Comparison of ENCODE assay signal across 28 cellular contexts in genomic region chr1:48258106-48258505, GRCh38. TPM values are rescaled to one million over a fixed set of nuclear protein-coding genes. Genes with fewer than 3 reads are reported as not detected.
"Had no signal": no experiment of that assay in that cellular context is flagged by ENCODE, and none has a peak within 500 bp of the region (broad histone marks: within the 10 kb centered on the region; RNA-seq: fewer than 3 reads in every experiment).

No MANE protein-coding gene starts in this region.

- H3K4me3 ChIP-seq: stomach, suprapubic skin, testis, thoracic aorta, thyroid gland, tibial artery, tibial nerve, transverse colon, upper lobe of left lung, upper lobe of right lung, uterus, vagina had no signal

- H3K36me3 ChIP-seq: stomach, suprapubic skin, thoracic aorta, thyroid gland, tibial artery, tibial nerve, transverse colon, upper lobe of left lung, upper lobe of right lung, uterus, vagina had no signal

- H3K27ac ChIP-seq: stomach, suprapubic skin, testis, thoracic aorta, thyroid gland, tibial artery, tibial nerve, transverse colon, upper lobe of left lung, upper lobe of right lung, uterus, vagina had no signal

- H3K27me3 ChIP-seq: stomach, suprapubic skin, testis, thyroid gland, tibial artery, tibial nerve, transverse colon, upper lobe of left lung, upper lobe of right lung, uterus, vagina had no signal

- ATAC-seq: stimulated activated effector memory CD8-positive, alpha-beta T cell treated with anti-CD3 and anti-CD28 coated beads, Interleukin-12 subunit alpha, Interleukin-12 subunit beta, amount 100 ng/mL, for 72 hours; stimulated activated memory B cell treated with anti-CD40 and anti-IgM and Interleukin-4, amounts not matched to agents 10 μg/mL and 1 μg/mL and 100 μg/mL, for 72 hours; stimulated activated naive B cell treated with anti-CD40 and anti-IgM and Interleukin-4, amounts not matched to agents 10 μg/mL and 1 μg/mL and 100 μg/mL, for 72 hours; stimulated activated naive CD8-positive, alpha-beta T cell treated with anti-CD3 and anti-CD28 coated beads, Interleukin-15, amount 100 ng/mL, for 72 hours; stimulated activated naive CD8-positive, alpha-beta T cell treated with anti-CD3 and anti-CD28 coated beads, Interleukin-15, Interleukin-2, amounts not matched to agents 100 U/mL and 50 U/mL, for 24 hours; upper lobe of right lung had no signal

- H3K9me3 ChIP-seq: stomach, suprapubic skin, testis, thoracic aorta, thyroid gland, tibial artery, tibial nerve, transverse colon, upper lobe of left lung, upper lobe of right lung, uterus, vagina had no signal

- DNase-seq: stimulated activated CD4-positive, alpha-beta T cell treated with anti-CD3 and anti-CD28 coated beads, Interleukin-2, amount 100 ng/mL, for 48 hours; stimulated activated CD4-positive, alpha-beta T cell treated with anti-CD3 and anti-CD28 coated beads, Interleukin-4, amount 100 ng/mL, for 1 hour; stimulated activated CD4-positive, alpha-beta T cell treated with anti-CD3 and anti-CD28 coated beads, Interleukin-4, amount 100 ng/mL, for 24 hours; stimulated activated CD4-positive, alpha-beta T cell treated with anti-CD3 and anti-CD28 coated beads, Interleukin-4, amount 100 ng/mL, for 4 hours; stimulated activated CD8-positive, alpha-beta memory T cell treated with anti-CD3 and anti-CD28 coated beads, Interleukin-4, amount 100 ng/mL, for 48 hours; stimulated activated naive B cell treated with anti-CD40 and anti-IgM and Interleukin-4, amounts not matched to agents 10 μg/mL and 1 μg/mL and 100 μg/mL, for 72 hours; stimulated activated naive CD4-positive, alpha-beta T cell; stimulated activated naive CD4-positive, alpha-beta T cell treated with Interleukin-2 at 50 U/mL for 16 hours; stimulated activated naive CD8-positive, alpha-beta T cell treated with anti-CD3 and anti-CD28 coated beads, Interleukin-15, amount 100 ng/mL, for 72 hours; stimulated activated naive CD8-positive, alpha-beta T cell treated with anti-CD3 and anti-CD28 coated beads, Interleukin-15, Interleukin-2, amounts not matched to agents 100 U/mL and 50 U/mL, for 24 hours; stomach; substantia nigra; testis; thyroid gland; tibial artery; transverse colon; trophoblast cell; upper lobe of left lung; upper lobe of right lung; uterus had no signal

- H3K4me1 ChIP-seq: stomach, suprapubic skin, testis, thyroid gland, tibial nerve, transverse colon, upper lobe of left lung, upper lobe of right lung, uterus, vagina had no signal

RNA-seq across cellular contexts. Expression of gene SLC5A9, which starts 35.6 kb away (rescaled TPM):
- total RNA-seq: subcutaneous adipose tissue, temporal lobe, thoracic aorta, thyroid gland, tibial nerve had no signal
